ENCODE assay signal across 18 cellular contexts in the genomic region with DNA sequence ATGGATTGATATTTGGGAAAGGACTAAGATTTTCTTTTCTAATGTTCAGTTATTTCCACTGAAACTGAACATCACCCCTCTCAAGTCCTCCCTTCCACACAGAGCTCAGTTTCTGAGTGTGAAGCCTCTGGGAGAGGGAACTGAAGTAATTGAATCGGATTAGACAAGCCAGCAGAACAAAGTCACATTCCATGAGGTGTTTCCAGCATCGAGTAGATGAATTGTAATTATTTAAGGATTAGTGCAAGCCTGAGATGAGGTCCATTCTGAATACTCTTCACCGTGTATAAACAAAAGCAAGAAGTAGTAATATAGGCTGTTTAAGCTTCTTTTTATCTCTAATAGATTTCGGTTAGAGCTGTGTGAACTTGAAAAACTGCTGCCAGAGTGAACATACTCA.
A peak's percentile ranks its signal among the peaks of the same experiment; 100 is the strongest.
DNase-seq lines count a peak whose midpoint lies in the region; ATAC-seq and TF ChIP-seq lines count a peak whose summit lies in the region.
"Had no signal": no experiment of that assay in that cellular context is flagged by ENCODE, and none has a peak within 500 bp of the region (broad histone marks: within the 10 kb centered on the region; RNA-seq: fewer than 3 reads in every experiment).

No MANE protein-coding gene starts in this region.

- no peak for TF ChIP-seq EP300 in neural cell (conservative IDR thresholded peaks at IDR 0.05; ENCODE audit: poor library complexity, severe bottlenecking)

- no peak overlapping the region for H2AFZ ChIP-seq in neural cell (ENCODE audit: low read depth, low read length)
- peak overlapping the region; percentile 36 for H2AFZ ChIP-seq in neuronal stem cell (ENCODE audit: low read length)

- no peak for ATAC-seq in GM19463 (IDR thresholded peaks at IDR 0.05; ENCODE audit: unreplicated experiment)
- ATAC-seq: A549 had no signal

- no peak overlapping the region for H3K4ac ChIP-seq in neuronal stem cell (ENCODE audit: low read length)

- H3K79me2 ChIP-seq in neural cell (replicated peaks; ENCODE audit: insufficient read depth, low read length), result no peaks in the 10 kb centered on the region

- no peak overlapping the region for H3K14ac ChIP-seq in neuronal stem cell (ENCODE audit: low read length)

- no peaks in the 10 kb centered on the region for H3K9me2 ChIP-seq in neural cell (ENCODE audit: insufficient read depth, low read length)

- no peak overlapping the region for H4K91ac ChIP-seq in neuronal stem cell (ENCODE audit: low read depth, low read length, poor library complexity)

- TF ChIP-seq CTCF in neural cell (IDR thresholded peaks at IDR 0.05; ENCODE audit: poor library complexity, severe bottlenecking), result no peak

- no peak overlapping the region for H3K23ac ChIP-seq in neuronal stem cell (ENCODE audit: low read depth, low read length, poor library complexity)

- H3K36me3 ChIP-seq in neural cell (ENCODE audit: insufficient read depth, low read length), result no peaks in the 10 kb centered on the region
- no peaks in the 10 kb centered on the region for H3K36me3 ChIP-seq in neuronal stem cell (replicated peaks in 1 of 2; ENCODE audit: control insufficient read depth in 2 of 2, insufficient read depth in 2 of 2, low read length in 2 of 2)

- no peak overlapping the region for H2AK5ac ChIP-seq in neuronal stem cell (ENCODE audit: low read depth, low read length)

- H3K4me3 ChIP-seq in neural cell (ENCODE audit: low read length), result peak overlapping the region; percentile 18
- no peak overlapping the region for H3K4me3 ChIP-seq in neuronal stem cell (ENCODE audit: low read length in 2 of 2)
- H3K4me3 ChIP-seq: A549 had no signal

- H2BK12ac ChIP-seq in neuronal stem cell (ENCODE audit: low read length), result no peak overlapping the region

- H2BK120ac ChIP-seq in neuronal stem cell (ENCODE audit: low read depth, low read length), result no peak overlapping the region

- H4K8ac ChIP-seq in neuronal stem cell (ENCODE audit: low read depth, low read length), result no peak overlapping the region

- TF ChIP-seq RAD21 in neural cell (conservative IDR thresholded peaks at IDR 0.05), result no peak

- H3K27ac ChIP-seq in neural cell (ENCODE audit: low read length) (no peak overlapping the region), neuronal stem cell (replicated peaks; ENCODE audit: low read length) (peak overlapping the region; percentile 62)
- H3K27ac ChIP-seq: 22Rv1, A549, C4-2B had no signal

- no peak overlapping the region for H2BK5ac ChIP-seq in neuronal stem cell (ENCODE audit: low read length)

- WGBS in neuronal stem cell (ENCODE audit: extremely low coverage in 2 of 2, insufficient read length in 2 of 2, insufficient replicate concordance in 1 of 2), 2 donors, result no CpG with 5 or more reads among the region's 4 CpGs

- no peaks in the 10 kb centered on the region for H4K20me1 ChIP-seq in neural cell (ENCODE audit: insufficient read depth)

- H3F3A ChIP-seq in neural cell (ENCODE audit: insufficient read depth, low read length, poor library complexity, severe bottlenecking), result no peaks in the 10 kb centered on the region

- H3K18ac ChIP-seq in neuronal stem cell (ENCODE audit: low read length), result no peak overlapping the region

- peak overlapping the region; percentile 45 for H3K4me2 ChIP-seq in neural cell (ENCODE audit: low read length)
- H3K4me2 ChIP-seq in neuronal stem cell (ENCODE audit: insufficient read depth, low read length, poor library complexity, severe bottlenecking), result no peak overlapping the region
- H3K4me2 ChIP-seq: A549 had no signal

- peaks cover 3 to 5% of the 10 kb centered on the region in 2 donors for H3K4me1 ChIP-seq in neuronal stem cell (ENCODE audit: control insufficient read depth in 2 of 2, insufficient read depth in 1 of 2, low read depth in 1 of 2, low read length in 2 of 2)
- H3K4me1 ChIP-seq: A549 had no signal

- H2BK15ac ChIP-seq in neuronal stem cell (ENCODE audit: low read length), result no peak overlapping the region

- peak; percentile 15 for DNase-seq in D341Med (ENCODE audit: low spot score)
- peak; percentile 16 for DNase-seq in NCI-H82 treated with DMSO at 0.1 percent for 48 hours (lab: John Stamatoyannopoulos, UW; ENCODE audit: unreplicated experiment)
- DNase-seq in neuronal stem cell (ENCODE audit: low spot score), result peak; percentile 48
- DNase-seq in HPDE6-E6E7 (ENCODE audit: extremely low spot score), result no peak
- no peak for DNase-seq in stimulated activated naive CD4-positive, alpha-beta T cell treated with Interleukin-2 at 50 U/mL for 16 hours (lab: John Stamatoyannopoulos, UW)
- no peak for DNase-seq in medulla oblongata (ENCODE audit: extremely low spot score)
- DNase-seq: AML-193; CD4-positive, alpha-beta memory T cell; DMS 273 treated with DMSO at 0.1 percent for 48 hours; DMS53; DND-41; GOT3; H9 had no signal

- H3K9me3 ChIP-seq in neural cell (ENCODE audit: low read length) (no peaks in the 10 kb centered on the region), neuronal stem cell (replicated peaks in 1 of 2; ENCODE audit: control insufficient read depth in 2 of 2, insufficient read depth in 1 of 2, low read depth in 1 of 2, low read length in 2 of 2) (peaks cover 4 to 11% of the 10 kb centered on the region in 2 donors)
- H3K9me3 ChIP-seq: A549 had no signal

- H3K27me3 ChIP-seq in neural cell (ENCODE audit: insufficient read depth, low read depth, low read length), result no peaks in the 10 kb centered on the region
- no peaks in the 10 kb centered on the region for H3K27me3 ChIP-seq in neuronal stem cell (ENCODE audit: control insufficient read depth in 3 of 3, insufficient read depth in 3 of 3, low read depth in 1 of 3, low read length in 3 of 3)

- no peaks in the 10 kb centered on the region for H3K79me1 ChIP-seq in neuronal stem cell (ENCODE audit: low read depth, low read length)

- H3K9ac ChIP-seq in neural cell (ENCODE audit: low read length) (no peak overlapping the region), neuronal stem cell (ENCODE audit: low read depth, low read length, poor library complexity) (no peak overlapping the region)

TF ChIP-seq in neural cell, 6 proteins besides CTCF, POLR2A, EP300 and RAD21:
- TF ChIP-seq EZH2 (IDR thresholded peaks at IDR 0.05; ENCODE audit: borderline replicate concordance, insufficient read depth, low read length, poor library complexity, severe bottlenecking), result no peak
TF ChIP-seq in neural cell: peak in this region for 0.

Comparison
In these comparisons a context has a peak if more than half of its experiments do, and no peak if none do; other contexts are left out.
1. DNase-seq: peak in D341Med (single experiment), NCI-H82 treated with DMSO at 0.1 percent for 48 hours (single experiment) and neuronal stem cell (single experiment); none in HPDE6-E6E7 (single experiment), stimulated activated naive CD4-positive, alpha-beta T cell treated with Interleukin-2 at 50 U/mL for 16 hours (single experiment) and medulla oblongata (single experiment).